In genomic region chr17:17538417-17539391, GRCh38 we compare ENCODE assay signal across 12 cellular contexts. TPM values are rescaled to one million over a fixed set of nuclear protein-coding genes. Genes with fewer than 3 reads are reported as not detected.
A peak's percentile ranks its signal among the peaks of the same experiment; 100 is the strongest.
DNase-seq lines count a peak whose midpoint lies in the region; TF ChIP-seq lines count a peak whose summit lies in the region.
"Had no signal": no experiment of that assay in that cellular context is flagged by ENCODE, and none has a peak within 500 bp of the region (broad histone marks: within the 10 kb centered on the region; RNA-seq: fewer than 3 reads in every experiment).

No MANE protein-coding gene starts in this region.

- no peaks in the 10 kb centered on the region for H3K27me3 Mint-ChIP-seq in type B pancreatic cell
- H3K27me3 Mint-ChIP-seq in nephron progenitor cell (ENCODE audit: low read depth, poor library complexity): no peaks in the 10 kb centered on the region

- H3K36me3 Mint-ChIP-seq in type B pancreatic cell (peaks cover under 1% of the 10 kb centered on the region), nephron progenitor cell (ENCODE audit: low read depth) (peaks cover 1% of the 10 kb centered on the region)

- no peak for TF ChIP-seq CTCF in fibroblast of pulmonary artery (IDR thresholded peaks at IDR 0.05; ENCODE audit: low read length, missing control alignments)
- TF ChIP-seq CTCF in type B pancreatic cell (conservative IDR thresholded peaks at IDR 0.05): no peak
- no peak for TF ChIP-seq CTCF in nephron progenitor cell (IDR thresholded peaks at IDR 0.05)

- DNase-seq in SIG-M5 treated with dmso at 0.1 percent for 504 hours (lab: John Stamatoyannopoulos, UW; ENCODE audit: unreplicated experiment) (peak; percentile 53), SIG-M5 (lab: John Stamatoyannopoulos, UW) (no peak), NCI-H748 treated with DMSO at 0.1 percent for 48 hours (lab: John Stamatoyannopoulos, UW) (peak; percentile 100), fibroblast of pulmonary artery (ENCODE audit: low read depth) (peak; percentile 11), type B pancreatic cell (ENCODE audit: extremely low spot score, unreplicated experiment) (no peak), activated T-cell treated with anti-CD3 and anti-CD28 coated beads for 4 hours (no peak), AG20443 (ENCODE audit: low spot score) (no peak), nephron progenitor cell (no peak)
- DNase-seq: activated T-cell treated with anti-CD3 and anti-CD28 coated beads, Interleukin-2, amount 50 U/mL, for 72 hours; dermis blood vessel endothelial cell; retina; T-helper 1 cell had no signal

- H3K9me3 Mint-ChIP-seq in type B pancreatic cell (no peaks in the 10 kb centered on the region), nephron progenitor cell (no peaks in the 10 kb centered on the region)
- H3K9me3 Mint-ChIP-seq: activated T-cell treated with anti-CD3 and anti-CD28 coated beads, Interleukin-2, amount 50 U/mL, for 72 hours had no signal

- H3K27ac Mint-ChIP-seq in type B pancreatic cell: peak overlapping the region; percentile 71
- H3K27ac Mint-ChIP-seq in nephron progenitor cell: no peak overlapping the region
- H3K27ac Mint-ChIP-seq: activated T-cell treated with anti-CD3 and anti-CD28 coated beads, Interleukin-2, amount 50 U/mL, for 72 hours had no signal

- H3K4me3 Mint-ChIP-seq in type B pancreatic cell: no peak overlapping the region
- no peak overlapping the region for H3K4me3 Mint-ChIP-seq in nephron progenitor cell
- H3K4me3 Mint-ChIP-seq: activated T-cell treated with anti-CD3 and anti-CD28 coated beads, Interleukin-2, amount 50 U/mL, for 72 hours had no signal

- no peak overlapping the region for H3K4me3 ChIP-seq in fibroblast of pulmonary artery (replicated peaks; ENCODE audit: low read depth, low read length)

- H3K4me1 Mint-ChIP-seq in type B pancreatic cell (ENCODE audit: unreplicated experiment) (peaks cover 20% of the 10 kb centered on the region), nephron progenitor cell (peaks cover 33% of the 10 kb centered on the region)

RNA-seq across cellular contexts. Expression of gene RASD1, which starts 42.5 kb away (rescaled TPM):
- total RNA-seq in type B pancreatic cell (ENCODE audit: low replicate concordance): 6.4 and 9.2 TPM in 2 replicates

RNA-seq across cellular contexts. Expression of gene PEMT, which starts 52.8 kb away (rescaled TPM):
- total RNA-seq in type B pancreatic cell (ENCODE audit: low replicate concordance): 32.1 and 34.9 TPM in 2 replicates

Comparison
In these comparisons a context has a peak if more than half of its experiments do, and no peak if none do; other contexts are left out.
1. DNase-seq: peak in SIG-M5 treated with dmso at 0.1 percent for 504 hours (single experiment), NCI-H748 treated with DMSO at 0.1 percent for 48 hours (single experiment) and fibroblast of pulmonary artery (single experiment); none in SIG-M5 (single experiment), type B pancreatic cell (single experiment), activated T-cell treated with anti-CD3 and anti-CD28 coated beads for 4 hours (single experiment), AG20443 (single experiment) and nephron progenitor cell (single experiment).